In the genomic region with DNA sequence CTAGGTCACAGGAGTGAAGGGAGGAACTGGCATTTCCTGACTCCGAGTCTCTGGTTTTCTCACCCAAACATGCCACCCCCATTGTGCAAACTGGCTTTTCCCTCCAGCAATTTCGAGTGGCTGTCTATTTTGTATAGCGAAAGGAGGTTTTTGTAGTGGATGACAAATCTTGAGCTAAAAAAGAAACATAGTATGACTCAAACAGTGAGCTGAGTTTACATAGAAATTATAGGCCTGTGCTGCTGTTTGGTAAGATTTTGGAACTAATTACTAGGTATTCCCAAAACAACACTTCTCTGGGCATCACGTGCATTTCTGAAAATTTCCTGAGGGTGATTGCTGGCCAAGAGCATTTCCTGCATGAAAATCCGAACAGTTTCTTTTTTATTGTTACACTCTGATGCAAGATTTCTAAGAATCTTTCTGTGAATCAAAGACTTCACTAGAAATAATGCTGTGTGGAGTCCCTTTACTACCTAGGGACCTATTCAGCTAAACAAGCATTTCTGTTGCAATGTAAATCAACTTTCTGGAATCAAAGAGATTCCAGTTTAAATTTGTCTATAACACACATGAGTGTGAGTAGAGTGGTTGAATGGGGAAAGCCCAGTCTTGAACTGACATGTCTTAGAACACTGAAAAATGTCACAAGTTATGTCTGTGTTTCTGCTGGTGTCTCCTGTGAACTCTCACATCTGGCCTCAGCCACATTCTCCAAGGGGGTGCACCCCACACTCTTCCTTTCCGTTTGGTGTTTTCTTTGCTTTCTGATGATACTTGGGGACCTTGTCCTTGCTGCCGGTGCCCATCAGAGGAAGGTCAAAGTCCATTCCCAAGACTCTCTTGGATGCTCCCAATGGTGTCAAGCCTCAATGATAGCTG, we compare ENCODE assay signal across 1 cellular context.
TF ChIP-seq lines count a peak whose summit lies in the region.

No MANE protein-coding gene starts in this region.

TF ChIP-seq in GM12878, 131 proteins besides CTCF, POLR2A, EP300 and RAD21 (continued from another document and continues in another):
- TF ChIP-seq, protein P1, sequence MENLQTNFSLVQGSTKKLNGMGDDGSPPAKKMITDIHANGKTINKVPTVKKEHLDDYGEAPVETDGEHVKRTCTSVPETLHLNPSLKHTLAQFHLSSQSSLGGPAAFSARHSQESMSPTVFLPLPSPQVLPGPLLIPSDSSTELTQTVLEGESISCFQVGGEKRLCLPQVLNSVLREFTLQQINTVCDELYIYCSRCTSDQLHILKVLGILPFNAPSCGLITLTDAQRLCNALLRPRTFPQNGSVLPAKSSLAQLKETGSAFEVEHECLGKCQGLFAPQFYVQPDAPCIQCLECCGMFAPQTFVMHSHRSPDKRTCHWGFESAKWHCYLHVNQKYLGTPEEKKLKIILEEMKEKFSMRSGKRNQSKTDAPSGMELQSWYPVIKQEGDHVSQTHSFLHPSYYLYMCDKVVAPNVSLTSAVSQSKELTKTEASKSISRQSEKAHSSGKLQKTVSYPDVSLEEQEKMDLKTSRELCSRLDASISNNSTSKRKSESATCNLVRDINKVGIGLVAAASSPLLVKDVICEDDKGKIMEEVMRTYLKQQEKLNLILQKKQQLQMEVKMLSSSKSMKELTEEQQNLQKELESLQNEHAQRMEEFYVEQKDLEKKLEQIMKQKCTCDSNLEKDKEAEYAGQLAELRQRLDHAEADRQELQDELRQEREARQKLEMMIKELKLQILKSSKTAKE (IDR thresholded peaks at IDR 0.05; ENCODE audit: low read depth, poor library complexity, severe bottlenecking): peak; percentile 82
- TF ChIP-seq CHD1 (IDR thresholded peaks at IDR 0.05; ENCODE audit: low read depth, low read length): 0 out of 2 replicates have a peak, but pooled peaks have one; percentile 57
- TF ChIP-seq, protein P2, sequence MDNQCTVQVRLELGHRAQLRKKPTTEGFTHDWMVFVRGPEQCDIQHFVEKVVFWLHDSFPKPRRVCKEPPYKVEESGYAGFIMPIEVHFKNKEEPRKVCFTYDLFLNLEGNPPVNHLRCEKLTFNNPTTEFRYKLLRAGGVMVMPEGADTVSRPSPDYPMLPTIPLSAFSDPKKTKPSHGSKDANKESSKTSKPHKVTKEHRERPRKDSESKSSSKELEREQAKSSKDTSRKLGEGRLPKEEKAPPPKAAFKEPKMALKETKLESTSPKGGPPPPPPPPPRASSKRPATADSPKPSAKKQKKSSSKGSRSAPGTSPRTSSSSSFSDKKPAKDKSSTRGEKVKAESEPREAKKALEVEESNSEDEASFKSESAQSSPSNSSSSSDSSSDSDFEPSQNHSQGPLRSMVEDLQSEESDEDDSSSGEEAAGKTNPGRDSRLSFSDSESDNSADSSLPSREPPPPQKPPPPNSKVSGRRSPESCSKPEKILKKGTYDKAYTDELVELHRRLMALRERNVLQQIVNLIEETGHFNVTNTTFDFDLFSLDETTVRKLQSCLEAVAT (IDR thresholded peaks at IDR 0.05): peak; percentile 30
- TF ChIP-seq, protein P3, sequence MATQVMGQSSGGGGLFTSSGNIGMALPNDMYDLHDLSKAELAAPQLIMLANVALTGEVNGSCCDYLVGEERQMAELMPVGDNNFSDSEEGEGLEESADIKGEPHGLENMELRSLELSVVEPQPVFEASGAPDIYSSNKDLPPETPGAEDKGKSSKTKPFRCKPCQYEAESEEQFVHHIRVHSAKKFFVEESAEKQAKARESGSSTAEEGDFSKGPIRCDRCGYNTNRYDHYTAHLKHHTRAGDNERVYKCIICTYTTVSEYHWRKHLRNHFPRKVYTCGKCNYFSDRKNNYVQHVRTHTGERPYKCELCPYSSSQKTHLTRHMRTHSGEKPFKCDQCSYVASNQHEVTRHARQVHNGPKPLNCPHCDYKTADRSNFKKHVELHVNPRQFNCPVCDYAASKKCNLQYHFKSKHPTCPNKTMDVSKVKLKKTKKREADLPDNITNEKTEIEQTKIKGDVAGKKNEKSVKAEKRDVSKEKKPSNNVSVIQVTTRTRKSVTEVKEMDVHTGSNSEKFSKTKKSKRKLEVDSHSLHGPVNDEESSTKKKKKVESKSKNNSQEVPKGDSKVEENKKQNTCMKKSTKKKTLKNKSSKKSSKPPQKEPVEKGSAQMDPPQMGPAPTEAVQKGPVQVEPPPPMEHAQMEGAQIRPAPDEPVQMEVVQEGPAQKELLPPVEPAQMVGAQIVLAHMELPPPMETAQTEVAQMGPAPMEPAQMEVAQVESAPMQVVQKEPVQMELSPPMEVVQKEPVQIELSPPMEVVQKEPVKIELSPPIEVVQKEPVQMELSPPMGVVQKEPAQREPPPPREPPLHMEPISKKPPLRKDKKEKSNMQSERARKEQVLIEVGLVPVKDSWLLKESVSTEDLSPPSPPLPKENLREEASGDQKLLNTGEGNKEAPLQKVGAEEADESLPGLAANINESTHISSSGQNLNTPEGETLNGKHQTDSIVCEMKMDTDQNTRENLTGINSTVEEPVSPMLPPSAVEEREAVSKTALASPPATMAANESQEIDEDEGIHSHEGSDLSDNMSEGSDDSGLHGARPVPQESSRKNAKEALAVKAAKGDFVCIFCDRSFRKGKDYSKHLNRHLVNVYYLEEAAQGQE (IDR thresholded peaks at IDR 0.05; ENCODE audit: low read depth, low read length): no peak
- TF ChIP-seq FOXM1 (IDR thresholded peaks at IDR 0.05; ENCODE audit: low read depth, low read length): peak; percentile 82
- TF ChIP-seq, protein P4, sequence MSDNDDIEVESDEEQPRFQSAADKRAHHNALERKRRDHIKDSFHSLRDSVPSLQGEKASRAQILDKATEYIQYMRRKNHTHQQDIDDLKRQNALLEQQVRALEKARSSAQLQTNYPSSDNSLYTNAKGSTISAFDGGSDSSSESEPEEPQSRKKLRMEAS (IDR thresholded peaks at IDR 0.05; ENCODE audit: low read depth, low read length): no peak
- TF ChIP-seq MEF2B (IDR thresholded peaks at IDR 0.05; ENCODE audit: partially characterized antibody, poor library complexity, severe bottlenecking): peak; percentile 67
- TF ChIP-seq SPI1 (IDR thresholded peaks at IDR 0.05; ENCODE audit: borderline replicate concordance, insufficient read depth, low read depth, low read length): peak; percentile 44; the same call in 1 of the 2 replicates
- TF ChIP-seq SMC3 (IDR thresholded peaks at IDR 0.05; ENCODE audit: borderline replicate concordance, low read length): no peak
- TF ChIP-seq, protein P5, sequence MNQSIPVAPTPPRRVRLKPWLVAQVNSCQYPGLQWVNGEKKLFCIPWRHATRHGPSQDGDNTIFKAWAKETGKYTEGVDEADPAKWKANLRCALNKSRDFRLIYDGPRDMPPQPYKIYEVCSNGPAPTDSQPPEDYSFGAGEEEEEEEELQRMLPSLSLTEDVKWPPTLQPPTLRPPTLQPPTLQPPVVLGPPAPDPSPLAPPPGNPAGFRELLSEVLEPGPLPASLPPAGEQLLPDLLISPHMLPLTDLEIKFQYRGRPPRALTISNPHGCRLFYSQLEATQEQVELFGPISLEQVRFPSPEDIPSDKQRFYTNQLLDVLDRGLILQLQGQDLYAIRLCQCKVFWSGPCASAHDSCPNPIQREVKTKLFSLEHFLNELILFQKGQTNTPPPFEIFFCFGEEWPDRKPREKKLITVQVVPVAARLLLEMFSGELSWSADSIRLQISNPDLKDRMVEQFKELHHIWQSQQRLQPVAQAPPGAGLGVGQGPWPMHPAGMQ (IDR thresholded peaks at IDR 0.05; ENCODE audit: borderline replicate concordance): no peak
- peak; percentile 59; the same call in 1 of the 2 replicates for TF ChIP-seq POLR2AphosphoS5 (IDR thresholded peaks at IDR 0.05; ENCODE audit: low read length)
- peak; percentile 78 for TF ChIP-seq IRF4 (IDR thresholded peaks at IDR 0.05; ENCODE audit: low read depth, low read length)
- TF ChIP-seq, protein P6, sequence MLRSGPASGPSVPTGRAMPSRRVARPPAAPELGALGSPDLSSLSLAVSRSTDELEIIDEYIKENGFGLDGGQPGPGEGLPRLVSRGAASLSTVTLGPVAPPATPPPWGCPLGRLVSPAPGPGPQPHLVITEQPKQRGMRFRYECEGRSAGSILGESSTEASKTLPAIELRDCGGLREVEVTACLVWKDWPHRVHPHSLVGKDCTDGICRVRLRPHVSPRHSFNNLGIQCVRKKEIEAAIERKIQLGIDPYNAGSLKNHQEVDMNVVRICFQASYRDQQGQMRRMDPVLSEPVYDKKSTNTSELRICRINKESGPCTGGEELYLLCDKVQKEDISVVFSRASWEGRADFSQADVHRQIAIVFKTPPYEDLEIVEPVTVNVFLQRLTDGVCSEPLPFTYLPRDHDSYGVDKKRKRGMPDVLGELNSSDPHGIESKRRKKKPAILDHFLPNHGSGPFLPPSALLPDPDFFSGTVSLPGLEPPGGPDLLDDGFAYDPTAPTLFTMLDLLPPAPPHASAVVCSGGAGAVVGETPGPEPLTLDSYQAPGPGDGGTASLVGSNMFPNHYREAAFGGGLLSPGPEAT (IDR thresholded peaks at IDR 0.05; ENCODE audit: low read depth): peak; percentile 83
- TF ChIP-seq RAD51 (IDR thresholded peaks at IDR 0.05): peak; percentile 37; the same call in 1 of the 2 replicates
- TF ChIP-seq, protein P7, sequence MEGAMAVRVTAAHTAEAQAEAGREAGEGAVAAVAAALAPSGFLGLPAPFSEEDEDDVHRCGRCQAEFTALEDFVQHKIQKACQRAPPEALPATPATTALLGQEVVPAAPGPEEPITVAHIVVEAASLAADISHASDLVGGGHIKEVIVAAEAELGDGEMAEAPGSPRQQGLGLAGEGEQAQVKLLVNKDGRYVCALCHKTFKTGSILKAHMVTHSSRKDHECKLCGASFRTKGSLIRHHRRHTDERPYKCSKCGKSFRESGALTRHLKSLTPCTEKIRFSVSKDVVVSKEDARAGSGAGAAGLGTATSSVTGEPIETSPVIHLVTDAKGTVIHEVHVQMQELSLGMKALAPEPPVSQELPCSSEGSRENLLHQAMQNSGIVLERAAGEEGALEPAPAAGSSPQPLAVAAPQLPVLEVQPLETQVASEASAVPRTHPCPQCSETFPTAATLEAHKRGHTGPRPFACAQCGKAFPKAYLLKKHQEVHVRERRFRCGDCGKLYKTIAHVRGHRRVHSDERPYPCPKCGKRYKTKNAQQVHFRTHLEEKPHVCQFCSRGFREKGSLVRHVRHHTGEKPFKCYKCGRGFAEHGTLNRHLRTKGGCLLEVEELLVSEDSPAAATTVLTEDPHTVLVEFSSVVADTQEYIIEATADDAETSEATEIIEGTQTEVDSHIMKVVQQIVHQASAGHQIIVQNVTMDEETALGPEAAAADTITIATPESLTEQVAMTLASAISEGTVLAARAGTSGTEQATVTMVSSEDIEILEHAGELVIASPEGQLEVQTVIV (IDR thresholded peaks at IDR 0.05; ENCODE audit: borderline replicate concordance, partially characterized antibody): no peak
- TF ChIP-seq, protein P8, sequence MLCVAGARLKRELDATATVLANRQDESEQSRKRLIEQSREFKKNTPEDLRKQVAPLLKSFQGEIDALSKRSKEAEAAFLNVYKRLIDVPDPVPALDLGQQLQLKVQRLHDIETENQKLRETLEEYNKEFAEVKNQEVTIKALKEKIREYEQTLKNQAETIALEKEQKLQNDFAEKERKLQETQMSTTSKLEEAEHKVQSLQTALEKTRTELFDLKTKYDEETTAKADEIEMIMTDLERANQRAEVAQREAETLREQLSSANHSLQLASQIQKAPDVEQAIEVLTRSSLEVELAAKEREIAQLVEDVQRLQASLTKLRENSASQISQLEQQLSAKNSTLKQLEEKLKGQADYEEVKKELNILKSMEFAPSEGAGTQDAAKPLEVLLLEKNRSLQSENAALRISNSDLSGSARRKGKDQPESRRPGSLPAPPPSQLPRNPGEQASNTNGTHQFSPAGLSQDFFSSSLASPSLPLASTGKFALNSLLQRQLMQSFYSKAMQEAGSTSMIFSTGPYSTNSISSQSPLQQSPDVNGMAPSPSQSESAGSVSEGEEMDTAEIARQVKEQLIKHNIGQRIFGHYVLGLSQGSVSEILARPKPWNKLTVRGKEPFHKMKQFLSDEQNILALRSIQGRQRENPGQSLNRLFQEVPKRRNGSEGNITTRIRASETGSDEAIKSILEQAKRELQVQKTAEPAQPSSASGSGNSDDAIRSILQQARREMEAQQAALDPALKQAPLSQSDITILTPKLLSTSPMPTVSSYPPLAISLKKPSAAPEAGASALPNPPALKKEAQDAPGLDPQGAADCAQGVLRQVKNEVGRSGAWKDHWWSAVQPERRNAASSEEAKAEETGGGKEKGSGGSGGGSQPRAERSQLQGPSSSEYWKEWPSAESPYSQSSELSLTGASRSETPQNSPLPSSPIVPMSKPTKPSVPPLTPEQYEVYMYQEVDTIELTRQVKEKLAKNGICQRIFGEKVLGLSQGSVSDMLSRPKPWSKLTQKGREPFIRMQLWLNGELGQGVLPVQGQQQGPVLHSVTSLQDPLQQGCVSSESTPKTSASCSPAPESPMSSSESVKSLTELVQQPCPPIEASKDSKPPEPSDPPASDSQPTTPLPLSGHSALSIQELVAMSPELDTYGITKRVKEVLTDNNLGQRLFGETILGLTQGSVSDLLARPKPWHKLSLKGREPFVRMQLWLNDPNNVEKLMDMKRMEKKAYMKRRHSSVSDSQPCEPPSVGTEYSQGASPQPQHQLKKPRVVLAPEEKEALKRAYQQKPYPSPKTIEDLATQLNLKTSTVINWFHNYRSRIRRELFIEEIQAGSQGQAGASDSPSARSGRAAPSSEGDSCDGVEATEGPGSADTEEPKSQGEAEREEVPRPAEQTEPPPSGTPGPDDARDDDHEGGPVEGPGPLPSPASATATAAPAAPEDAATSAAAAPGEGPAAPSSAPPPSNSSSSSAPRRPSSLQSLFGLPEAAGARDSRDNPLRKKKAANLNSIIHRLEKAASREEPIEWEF (IDR thresholded peaks at IDR 0.05; ENCODE audit: insufficient replicate concordance, low read depth, low read length): peak; percentile 63
- 0 out of 2 replicates have a peak, but pooled peaks have one; percentile 29 for TF ChIP-seq ESRRA (IDR thresholded peaks at IDR 0.05; ENCODE audit: low read length)
- TF ChIP-seq, protein P9, sequence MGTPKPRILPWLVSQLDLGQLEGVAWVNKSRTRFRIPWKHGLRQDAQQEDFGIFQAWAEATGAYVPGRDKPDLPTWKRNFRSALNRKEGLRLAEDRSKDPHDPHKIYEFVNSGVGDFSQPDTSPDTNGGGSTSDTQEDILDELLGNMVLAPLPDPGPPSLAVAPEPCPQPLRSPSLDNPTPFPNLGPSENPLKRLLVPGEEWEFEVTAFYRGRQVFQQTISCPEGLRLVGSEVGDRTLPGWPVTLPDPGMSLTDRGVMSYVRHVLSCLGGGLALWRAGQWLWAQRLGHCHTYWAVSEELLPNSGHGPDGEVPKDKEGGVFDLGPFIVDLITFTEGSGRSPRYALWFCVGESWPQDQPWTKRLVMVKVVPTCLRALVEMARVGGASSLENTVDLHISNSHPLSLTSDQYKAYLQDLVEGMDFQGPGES (IDR thresholded peaks at IDR 0.05): no peak
- TF ChIP-seq CHD2 (IDR thresholded peaks at IDR 0.05; ENCODE audit: borderline replicate concordance, low read depth, low read length): 0 out of 2 replicates have a peak, but pooled peaks have one; percentile 50
- TF ChIP-seq, protein P10, sequence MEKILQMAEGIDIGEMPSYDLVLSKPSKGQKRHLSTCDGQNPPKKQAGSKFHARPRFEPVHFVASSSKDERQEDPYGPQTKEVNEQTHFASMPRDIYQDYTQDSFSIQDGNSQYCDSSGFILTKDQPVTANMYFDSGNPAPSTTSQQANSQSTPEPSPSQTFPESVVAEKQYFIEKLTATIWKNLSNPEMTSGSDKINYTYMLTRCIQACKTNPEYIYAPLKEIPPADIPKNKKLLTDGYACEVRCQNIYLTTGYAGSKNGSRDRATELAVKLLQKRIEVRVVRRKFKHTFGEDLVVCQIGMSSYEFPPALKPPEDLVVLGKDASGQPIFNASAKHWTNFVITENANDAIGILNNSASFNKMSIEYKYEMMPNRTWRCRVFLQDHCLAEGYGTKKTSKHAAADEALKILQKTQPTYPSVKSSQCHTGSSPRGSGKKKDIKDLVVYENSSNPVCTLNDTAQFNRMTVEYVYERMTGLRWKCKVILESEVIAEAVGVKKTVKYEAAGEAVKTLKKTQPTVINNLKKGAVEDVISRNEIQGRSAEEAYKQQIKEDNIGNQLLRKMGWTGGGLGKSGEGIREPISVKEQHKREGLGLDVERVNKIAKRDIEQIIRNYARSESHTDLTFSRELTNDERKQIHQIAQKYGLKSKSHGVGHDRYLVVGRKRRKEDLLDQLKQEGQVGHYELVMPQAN (conservative IDR thresholded peaks at IDR 0.05): no peak
